ENCODE assay signal across 12 cellular contexts in the genomic region with DNA sequence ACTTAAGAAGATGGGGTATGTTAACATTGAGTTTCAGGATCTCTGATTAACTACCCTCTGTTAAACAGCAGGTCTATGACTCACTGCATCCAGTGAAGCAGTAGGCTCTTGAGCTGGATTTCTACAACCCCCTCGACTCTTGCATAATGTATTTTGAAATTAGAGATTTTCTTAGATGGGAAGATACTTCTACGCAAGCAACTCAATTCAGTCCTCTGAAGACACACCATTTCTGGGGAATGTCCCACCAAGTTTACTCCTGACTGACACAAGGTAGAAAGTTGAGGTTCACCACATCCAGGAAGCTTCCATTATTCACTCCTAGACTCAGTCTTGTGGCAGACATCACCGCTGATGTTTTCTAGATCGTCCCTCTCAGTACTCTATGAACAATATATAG. TPM values are rescaled to one million over a fixed set of nuclear protein-coding genes. Genes with fewer than 3 reads are reported as not detected.
DNase-seq lines count a peak whose midpoint lies in the region; ATAC-seq and TF ChIP-seq lines count a peak whose summit lies in the region.
"Had no signal": no experiment of that assay in that cellular context is flagged by ENCODE, and none has a peak within 500 bp of the region (broad histone marks: within the 10 kb centered on the region; RNA-seq: fewer than 3 reads in every experiment).

No MANE protein-coding gene starts in this region.

- H3K9me3 ChIP-seq in AG04450 (ENCODE audit: control insufficient read depth, insufficient read depth, low read length) (no peaks in the 10 kb centered on the region), tibial nerve (no peaks in the 10 kb centered on the region)

- peaks cover 12% of the 10 kb centered on the region for H3K27me3 Mint-ChIP-seq in activated T-helper 2 cell treated with anti-CD3 and anti-CD28 coated beads, Interferon-gamma antibody, Interleukin-2, Interleukin-4, amounts not matched to agents 10 μg/mL and 5 μg/mL and 100 μg/mL, durations not matched to agents 14 hours and 24 hours and 36 hours (ENCODE audit: low read depth)

- TF ChIP-seq POLR2A in tibial nerve (IDR thresholded peaks at IDR 0.05) = no peak

- no peak for ATAC-seq in left colon

- H3K4me3 ChIP-seq in AG04450 (ENCODE audit: low read depth, low read length) (no peak overlapping the region), tibial nerve (no peak overlapping the region)

- WGBS in tibial nerve, 2 donors = 87 to 89% methylated on average over 4 of the region's 4 CpGs

- intact Hi-C loops in activated T-helper 2 cell treated with anti-CD3 and anti-CD28 coated beads, Interferon-gamma antibody, Interleukin-2, Interleukin-4, amounts not matched to agents 10 μg/mL and 5 μg/mL and 100 μg/mL, durations not matched to agents 14 hours and 24 hours and 36 hours (cut with micrococcal nuclease) = loop anchor here (1.0 to 10.0 kb wide), 4 partner anchors 29 to 413 kb away; a partner anchor contains a TSS
- intact Hi-C loops in left colon (cut with DNase I, micrococcal nuclease) = no loop called here

- H3K4me3 Mint-ChIP-seq in activated T-helper 2 cell treated with anti-CD3 and anti-CD28 coated beads, Interferon-gamma antibody, Interleukin-2, Interleukin-4, amounts not matched to agents 10 μg/mL and 5 μg/mL and 100 μg/mL, durations not matched to agents 14 hours and 24 hours and 36 hours (ENCODE audit: low read depth) = no peak overlapping the region

- no peaks in the 10 kb centered on the region for H3K36me3 Mint-ChIP-seq in activated T-helper 2 cell treated with anti-CD3 and anti-CD28 coated beads, Interferon-gamma antibody, Interleukin-2, Interleukin-4, amounts not matched to agents 10 μg/mL and 5 μg/mL and 100 μg/mL, durations not matched to agents 14 hours and 24 hours and 36 hours (ENCODE audit: low read depth)

- H3K4me1 ChIP-seq in tibial nerve = peaks cover 0 to 4% (median 0%) of the 10 kb centered on the region in 4 donors

- CTCF ChIA-PET in AG04450 (lab: Charles Lee) = interaction anchor here (1.1 to 1.5 kb wide), 2 partner anchors 76 to 414 kb away, joined by 5 to 6 read pairs; no protein-coding TSS in a partner anchor

- no peaks in the 10 kb centered on the region for H3K9me3 Mint-ChIP-seq in activated T-helper 2 cell treated with anti-CD3 and anti-CD28 coated beads, Interferon-gamma antibody, Interleukin-2, Interleukin-4, amounts not matched to agents 10 μg/mL and 5 μg/mL and 100 μg/mL, durations not matched to agents 14 hours and 24 hours and 36 hours

- no peaks in the 10 kb centered on the region for H3K36me3 ChIP-seq in tibial nerve

- H3K27ac ChIP-seq in AG04450 (ENCODE audit: low read depth, low read length) (no peak overlapping the region), tibial nerve (no peak overlapping the region)

- POLR2A ChIA-PET in AG04450 (lab: Yijun Ruan, JAX) = no interaction called here

- no peak overlapping the region for H3K27ac Mint-ChIP-seq in activated T-helper 2 cell treated with anti-CD3 and anti-CD28 coated beads, Interferon-gamma antibody, Interleukin-2, Interleukin-4, amounts not matched to agents 10 μg/mL and 5 μg/mL and 100 μg/mL, durations not matched to agents 14 hours and 24 hours and 36 hours

- DNase-seq in AG04450 (ENCODE audit: low read depth, low spot score) = peak; percentile 69
- DNase-seq in HT1080 (ENCODE audit: low read depth) = peak; percentile 71
- DNase-seq in activated T-helper 2 cell treated with anti-CD3 and anti-CD28 coated beads, Interferon-gamma antibody, Interleukin-2, Interleukin-4, amounts not matched to agents 10 μg/mL and 5 μg/mL and 100 μg/mL, durations not matched to agents 14 hours and 24 hours and 36 hours (ENCODE audit: low spot score) = peak; percentile 16
- DNase-seq in kidney tubule cell (ENCODE audit: low spot score) = peak; percentile 57
- no peak for DNase-seq in RKO (ENCODE audit: low spot score)
- DNase-seq in NK-92 (lab: John Stamatoyannopoulos, UW; ENCODE audit: unreplicated experiment) = no peak
- DNase-seq in tibial nerve (ENCODE audit: low spot score in 2 of 2) = no peak
- no peak for DNase-seq in left colon
- DNase-seq: activated effector memory CD4-positive, alpha-beta T cell treated with Interleukin-2 at 50 U/mL for 16 hours; DMS79 treated with DMSO at 0.1 percent for 48 hours; NCI-H1417 treated with DMSO at 0.1 percent for 48 hours; Right ventricle myocardium superior had no signal

- no peaks in the 10 kb centered on the region for H3K27me3 ChIP-seq in AG04450 (ENCODE audit: control insufficient read depth, insufficient read depth, low read length)
- H3K27me3 ChIP-seq in tibial nerve = no peaks in the 10 kb centered on the region

- H3K4me1 Mint-ChIP-seq in activated T-helper 2 cell treated with anti-CD3 and anti-CD28 coated beads, Interferon-gamma antibody, Interleukin-2, Interleukin-4, amounts not matched to agents 10 μg/mL and 5 μg/mL and 100 μg/mL, durations not matched to agents 14 hours and 24 hours and 36 hours (ENCODE audit: low read depth) = peaks cover 26% of the 10 kb centered on the region

- no peak for TF ChIP-seq EP300 in tibial nerve (IDR thresholded peaks at IDR 0.05)

- TF ChIP-seq CTCF in AG04450 (IDR thresholded peaks at IDR 0.05; ENCODE audit: low read depth, low read length) (no peak), tibial nerve (IDR thresholded peaks at IDR 0.05) (no peak)

RNA-seq across cellular contexts. Expression of a gene that starts 12.9 kb away (rescaled TPM):
- 159 and 214 TPM in 2 replicates for polyA plus RNA-seq in AG04450 (2011; rRNA removed)
- polyA minus RNA-seq in AG04450 (2011; rRNA and poly(A)+ RNA removed) = 231 and 245 TPM in 2 replicates
- total RNA-seq in HT1080 (2014; rRNA removed; shearing (Covaris generic)) = 44.1 and 47.8 TPM in 2 replicates
- polyA plus RNA-seq in HT1080 (2015; cell fraction: cytosol; rRNA removed) = 37.6 and 51.8 TPM in 2 replicates
- 30.5 and 35.9 TPM in 2 replicates for polyA plus RNA-seq in HT1080 (2015; cell fraction: nucleus; rRNA removed)
- total RNA-seq in activated T-helper 2 cell treated with anti-CD3 and anti-CD28 coated beads, Interferon-gamma antibody, Interleukin-2, Interleukin-4, amounts not matched to agents 10 μg/mL and 5 μg/mL and 100 μg/mL, durations not matched to agents 14 hours and 24 hours and 36 hours = 19.3 and 19.8 TPM in 2 replicates
- total RNA-seq in tibial nerve = 100 to 1,000 TPM in 3 of 4 donors, 10 to 100 TPM in 1; 93.3 to 214 (median 174) TPM
- 100 to 1,000 TPM in 1 of 2 donors, 10 to 100 TPM in 1; 92.7 to 138 TPM for total RNA-seq in left colon

RNA-seq across cellular contexts. Expression of a gene that starts 29.5 kb away (rescaled TPM):
- polyA plus RNA-seq in AG04450 (2011; rRNA removed) = 13.4 and 16.6 TPM in 2 replicates
- polyA minus RNA-seq in AG04450 (2011; rRNA and poly(A)+ RNA removed) = 20.7 and 32.2 TPM in 2 replicates
- 5.3 and 6.2 TPM in 2 replicates for total RNA-seq in HT1080 (2014; rRNA removed; shearing (Covaris generic))
- 5.7 and 7.2 TPM in 2 replicates for polyA plus RNA-seq in HT1080 (2015; cell fraction: cytosol; rRNA removed)
- polyA plus RNA-seq in HT1080 (2015; cell fraction: nucleus; rRNA removed) = 18.0 and 18.8 TPM in 2 replicates
- 2.6 and 2.7 TPM in 2 replicates for total RNA-seq in activated T-helper 2 cell treated with anti-CD3 and anti-CD28 coated beads, Interferon-gamma antibody, Interleukin-2, Interleukin-4, amounts not matched to agents 10 μg/mL and 5 μg/mL and 100 μg/mL, durations not matched to agents 14 hours and 24 hours and 36 hours
- total RNA-seq in tibial nerve (10 to 100 TPM; 10.2 to 19.5 (median 15.7) TPM), left colon (10 to 100 TPM; 36.4 to 41.5 TPM)

Comparison
In these comparisons a context has a peak if more than half of its experiments do, and no peak if none do; other contexts are left out.
1. DNase-seq: peak in AG04450 (single experiment), HT1080 (single experiment), activated T-helper 2 cell treated with anti-CD3 and anti-CD28 coated beads, Interferon-gamma antibody, Interleukin-2, Interleukin-4, amounts not matched to agents 10 μg/mL and 5 μg/mL and 100 μg/mL, durations not matched to agents 14 hours and 24 hours and 36 hours (single experiment) and kidney tubule cell (single experiment); none in RKO (single experiment), NK-92 (single experiment), tibial nerve (0 of 2) and left colon (0 of 2).